In the genomic region with DNA sequence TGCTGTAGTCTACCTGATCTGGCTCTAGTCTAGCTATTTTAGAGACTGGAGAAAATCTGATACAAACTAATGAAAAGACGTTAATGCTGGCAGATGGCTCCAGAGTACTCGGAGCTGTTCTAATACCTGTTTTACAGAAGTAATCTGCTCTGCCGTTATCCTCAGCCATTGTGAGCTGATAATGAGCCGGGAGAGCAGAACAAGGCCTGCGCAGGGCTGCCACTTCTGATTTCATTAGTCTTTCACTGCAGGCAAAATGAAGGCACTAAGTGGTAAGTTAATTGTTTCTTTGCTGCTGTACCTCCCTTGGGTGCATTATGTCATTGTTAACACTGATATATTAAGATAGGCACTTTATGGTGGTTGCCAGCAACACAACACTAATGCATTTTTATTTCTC, we compare ENCODE assay signal across 27 cellular contexts.
DNase-seq lines count a peak whose midpoint lies in the region; ATAC-seq, FAIRE-seq and TF ChIP-seq lines count a peak whose summit lies in the region.
"Had no signal": no experiment of that assay in that cellular context is flagged by ENCODE, and none has a peak within 500 bp of the region (broad histone marks: within the 10 kb centered on the region; RNA-seq: fewer than 3 reads in every experiment).

No MANE protein-coding gene starts in this region.

- no peaks in the 10 kb centered on the region for H3K79me1 ChIP-seq in mesendoderm (ENCODE audit: low read length)

- intact Hi-C loops in kidney (cut with DNase I): no loop called here

- H3K9me3 ChIP-seq in kidney (ENCODE audit: control insufficient read depth in 1 of 2, low read length in 2 of 2): no peaks in the 10 kb centered on the region
- H3K9me3 ChIP-seq: upper lobe of right lung had no signal

- H3K27ac ChIP-seq in mesendoderm (ENCODE audit: low read depth, low read length): no peak overlapping the region
- no peak overlapping the region for H3K27ac ChIP-seq in kidney (ENCODE audit: low read depth in 2 of 2, low read length in 2 of 2)
- H3K27ac ChIP-seq: BLaER1, esophagus muscularis mucosa, hepatocyte, sigmoid colon, upper lobe of right lung had no signal

- no peaks in the 10 kb centered on the region for H3K79me2 ChIP-seq in mesendoderm (ENCODE audit: control insufficient read depth, insufficient read depth, low read length)
- H3K79me2 ChIP-seq: hepatocyte had no signal

- H4K5ac ChIP-seq in mesendoderm (ENCODE audit: low read length): no peak overlapping the region

- no peak overlapping the region for H2BK5ac ChIP-seq in mesendoderm (ENCODE audit: low read length)

- H3K4ac ChIP-seq in mesendoderm (ENCODE audit: low read depth, low read length): no peak overlapping the region

- H3K4me3 ChIP-seq in mesendoderm (ENCODE audit: low read length) (no peak overlapping the region), kidney (ENCODE audit: low read length in 2 of 2) (no peak overlapping the region)
- H3K4me3 ChIP-seq: BLaER1, esophagus muscularis mucosa, hepatocyte, sigmoid colon, upper lobe of right lung had no signal

- no peak overlapping the region for H3K18ac ChIP-seq in mesendoderm (ENCODE audit: low read length)

- H2BK15ac ChIP-seq in mesendoderm (replicated peaks; ENCODE audit: low read depth): no peak overlapping the region

- DNase-seq in NCI-H1092 treated with DMSO at 0.1 percent for 48 hours (lab: John Stamatoyannopoulos, UW): peak; percentile 72
- DNase-seq in NCI-H2107 (lab: John Stamatoyannopoulos, UW): peak; percentile 63
- peak; percentile 86 for DNase-seq in NCI-H82 treated with DMSO at 0.1 percent for 48 hours (lab: John Stamatoyannopoulos, UW; ENCODE audit: unreplicated experiment)
- peak; percentile 65 for DNase-seq in mesendoderm
- DNase-seq in NCI-H2227 (lab: John Stamatoyannopoulos, UW; ENCODE audit: unreplicated experiment): no peak
- no peak for DNase-seq in middle frontal gyrus (ENCODE audit: extremely low spot score, low spot score)
- DNase-seq in kidney: no peak
- DNase-seq: activated CD4-positive, alpha-beta T cell treated with anti-CD3 and anti-CD28 coated beads for 4 hours; activated CD8-positive, alpha-beta memory T cell treated with anti-CD3 and anti-CD28 coated beads for 24 hours; activated gamma-delta T cell; caudate nucleus; DND-41; foreskin melanocyte; IMR-90; left cardiac atrium; PC-3; sigmoid colon; stimulated activated CD4-positive, alpha-beta T cell treated with anti-CD3 and anti-CD28 coated beads, Interleukin-4, amount 100 ng/mL, for 4 hours; substantia nigra; upper lobe of right lung had no signal

- H3K4me1 ChIP-seq in mesendoderm (ENCODE audit: control insufficient read depth, low read depth, low read length) (no peaks in the 10 kb centered on the region), kidney (ENCODE audit: control insufficient read depth in 1 of 2, insufficient read depth in 1 of 2, low read depth in 1 of 2, low read length in 2 of 2) (no peaks in the 10 kb centered on the region)
- H3K4me1 ChIP-seq: BLaER1, esophagus muscularis mucosa, sigmoid colon, upper lobe of right lung had no signal

- no peak for FAIRE-seq in kidney (lab: Jason Lieb, UNC)
- FAIRE-seq: astrocyte, GM18507 had no signal

- H3K56ac ChIP-seq in mesendoderm (ENCODE audit: low read length): no peak overlapping the region

- no peak overlapping the region for H4K8ac ChIP-seq in mesendoderm (ENCODE audit: low read depth, low read length)

- no peak for ATAC-seq in HG02884 (IDR thresholded peaks at IDR 0.05; ENCODE audit: unreplicated experiment)
- ATAC-seq: left cardiac atrium; PC-3; stimulated activated memory B cell treated with anti-CD40 and anti-IgM and Interleukin-4, amounts not matched to agents 10 μg/mL and 1 μg/mL and 100 μg/mL, for 72 hours; upper lobe of right lung had no signal

- no peak overlapping the region for H2AK5ac ChIP-seq in mesendoderm (ENCODE audit: low read length)

- no peak overlapping the region for H3K9ac ChIP-seq in mesendoderm (ENCODE audit: low read length)
- H3K9ac ChIP-seq in kidney (ENCODE audit: low read length in 2 of 2): no peak overlapping the region
- H3K9ac ChIP-seq: BLaER1 had no signal

- no peaks in the 10 kb centered on the region for H3K36me3 ChIP-seq in mesendoderm (ENCODE audit: control insufficient read depth, insufficient read depth, low read length)
- H3K36me3 ChIP-seq in kidney (ENCODE audit: control insufficient read depth in 1 of 2, insufficient read depth in 2 of 2, low read length in 2 of 2): no peaks in the 10 kb centered on the region
- H3K36me3 ChIP-seq: BLaER1, esophagus muscularis mucosa, sigmoid colon, upper lobe of right lung had no signal

- H2BK120ac ChIP-seq in mesendoderm (ENCODE audit: low read depth, low read length): no peak overlapping the region

- no peak overlapping the region for H3K4me2 ChIP-seq in mesendoderm (ENCODE audit: low read length)
- H3K4me2 ChIP-seq: BLaER1, hepatocyte had no signal

- no peaks in the 10 kb centered on the region for H3K27me3 ChIP-seq in mesendoderm (ENCODE audit: insufficient read depth, low read length, poor library complexity)
- H3K27me3 ChIP-seq: BLaER1, esophagus muscularis mucosa, hepatocyte, sigmoid colon, upper lobe of right lung had no signal

- H3K23ac ChIP-seq in mesendoderm (ENCODE audit: low read length): no peak overlapping the region

- WGBS in mesendoderm (ENCODE audit: extremely low coverage, insufficient coverage, low lambda C conversion rate): no CpG with 5 or more reads among the region's 5 CpGs

- TF ChIP-seq CTCF in kidney (IDR thresholded peaks at IDR 0.05; ENCODE audit: borderline replicate concordance, extremely low read depth, insufficient read depth): no peak

Comparison
In these comparisons a context has a peak if more than half of its experiments do, and no peak if none do; other contexts are left out.
1. DNase-seq: peak in NCI-H1092 treated with DMSO at 0.1 percent for 48 hours (single experiment), NCI-H2107 (single experiment), NCI-H82 treated with DMSO at 0.1 percent for 48 hours (single experiment) and mesendoderm (single experiment); none in NCI-H2227 (single experiment), middle frontal gyrus (single experiment) and kidney (single experiment).